23 cellular contexts compared by ENCODE assay signal in the genomic region with DNA sequence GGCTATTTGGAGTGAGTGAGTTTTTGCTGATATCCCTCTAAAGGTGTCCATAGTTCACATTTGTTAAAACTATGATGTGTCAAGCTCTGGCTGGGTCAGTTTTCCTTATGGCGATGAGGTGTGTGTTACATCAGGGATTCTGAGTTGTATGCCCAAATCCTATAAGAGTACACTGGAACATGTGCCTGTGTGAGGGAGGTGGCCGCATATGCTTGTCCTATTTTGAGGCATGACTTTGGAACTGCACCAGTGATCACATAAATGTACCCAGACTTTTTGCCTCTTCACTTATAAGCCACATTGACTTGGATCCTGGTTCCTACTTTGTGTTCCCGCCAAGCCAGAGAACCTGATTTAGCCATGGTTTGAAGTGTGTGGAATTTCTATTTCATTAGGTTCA.
A peak's percentile ranks its signal among the peaks of the same experiment; 100 is the strongest.
DNase-seq lines count a peak whose midpoint lies in the region; ATAC-seq and TF ChIP-seq lines count a peak whose summit lies in the region.
"Had no signal": no experiment of that assay in that cellular context is flagged by ENCODE, and none has a peak within 500 bp of the region (broad histone marks: within the 10 kb centered on the region; RNA-seq: fewer than 3 reads in every experiment).

No MANE protein-coding gene starts in this region.

- H3K4me1 Mint-ChIP-seq in natural killer cell treated with Interleukin-12 subunit alpha and Interleukin-12 subunit beta and Interleukin-15 and Interleukin-18, amount 100 ng/mL, for 72 hours (ENCODE audit: low read depth in 2 of 2): no peaks in the 10 kb centered on the region
- H3K4me1 Mint-ChIP-seq: CD14-positive monocyte; CD4-positive, alpha-beta memory T cell; CD4-positive, CD25-positive, alpha-beta regulatory T cell; CD8-positive, alpha-beta memory T cell had no signal

- TF ChIP-seq EP300 in esophagus muscularis mucosa (IDR thresholded peaks at IDR 0.05): no peak

- H3K4me3 ChIP-seq in esophagus muscularis mucosa: no peak overlapping the region
- H3K4me3 ChIP-seq in ascending aorta: no peak overlapping the region
- H3K4me3 ChIP-seq: BLaER1, GM12878 had no signal

- no peak for ATAC-seq in GM21825 (IDR thresholded peaks at IDR 0.05; ENCODE audit: unreplicated experiment)
- no peak for ATAC-seq in natural killer cell treated with Interleukin-12 subunit alpha and Interleukin-12 subunit beta and Interleukin-15 and Interleukin-18, amount 100 ng/mL, for 72 hours
- ATAC-seq: GM12878 had no signal

- intact Hi-C loops in esophagus muscularis mucosa (cut with DNase I): no loop called here
- intact Hi-C loops in ascending aorta (cut with DNase I): no loop called here

- no peaks in the 10 kb centered on the region for H3K9me3 ChIP-seq in esophagus muscularis mucosa
- no peaks in the 10 kb centered on the region for H3K9me3 ChIP-seq in ascending aorta
- H3K9me3 ChIP-seq: BE2C, BLaER1 had no signal

- no peak for TF ChIP-seq CTCF in esophagus muscularis mucosa (IDR thresholded peaks at IDR 0.05)
- no peak for TF ChIP-seq CTCF in ascending aorta (IDR thresholded peaks at IDR 0.05)

- peaks cover under 1 to 5% of the 10 kb centered on the region in 2 donors for H3K27me3 Mint-ChIP-seq in natural killer cell treated with Interleukin-12 subunit alpha and Interleukin-12 subunit beta and Interleukin-15 and Interleukin-18, amount 100 ng/mL, for 72 hours
- H3K27me3 Mint-ChIP-seq: CD4-positive, alpha-beta memory T cell; CD4-positive, CD25-positive, alpha-beta regulatory T cell; CD8-positive, alpha-beta memory T cell had no signal

- no peak overlapping the region for H3K4me3 Mint-ChIP-seq in natural killer cell treated with Interleukin-12 subunit alpha and Interleukin-12 subunit beta and Interleukin-15 and Interleukin-18, amount 100 ng/mL, for 72 hours
- H3K4me3 Mint-ChIP-seq: CD14-positive monocyte; CD4-positive, alpha-beta memory T cell; CD4-positive, CD25-positive, alpha-beta regulatory T cell; CD8-positive, alpha-beta memory T cell had no signal

- H3K27me3 ChIP-seq in esophagus muscularis mucosa (no peaks in the 10 kb centered on the region), ascending aorta (no peaks in the 10 kb centered on the region)
- H3K27me3 ChIP-seq: BE2C, BLaER1 had no signal

- H3K36me3 ChIP-seq in esophagus muscularis mucosa (no peaks in the 10 kb centered on the region), ascending aorta (no peaks in the 10 kb centered on the region)
- H3K36me3 ChIP-seq: BE2C, BLaER1 had no signal

- peak; percentile 87 for DNase-seq in esophagus muscularis mucosa (ENCODE audit: extremely low spot score)
- DNase-seq in occipital lobe (lab: John Stamatoyannopoulos, UW): peak; percentile 6
- peak; percentile 38 for DNase-seq in superior temporal gyrus (ENCODE audit: extremely low spot score)
- no peak for DNase-seq in natural killer cell treated with Interleukin-12 subunit alpha and Interleukin-12 subunit beta and Interleukin-15 and Interleukin-18, amount 100 ng/mL, for 72 hours (ENCODE audit: low spot score)
- no peak for DNase-seq in ascending aorta (ENCODE audit: low spot score in 2 of 2)
- DNase-seq: 8988T; ACHN; BE2C; C1 segment of cervical spinal cord; CD4-positive, alpha-beta memory T cell; CD4-positive, CD25-positive, alpha-beta regulatory T cell; CD8-positive, alpha-beta memory T cell; COR-L47; DMS 273 treated with DMSO at 0.1 percent for 48 hours; DMS153; DMS53; DND-41; EL; GDM1 had no signal

- H3K36me3 Mint-ChIP-seq in natural killer cell treated with Interleukin-12 subunit alpha and Interleukin-12 subunit beta and Interleukin-15 and Interleukin-18, amount 100 ng/mL, for 72 hours: no peaks in the 10 kb centered on the region
- H3K36me3 Mint-ChIP-seq: CD14-positive monocyte; CD4-positive, alpha-beta memory T cell; CD4-positive, CD25-positive, alpha-beta regulatory T cell had no signal

- no peak for TF ChIP-seq POLR2A in esophagus muscularis mucosa (IDR thresholded peaks at IDR 0.05; ENCODE audit: low read depth)

- H3K27ac Mint-ChIP-seq in natural killer cell treated with Interleukin-12 subunit alpha and Interleukin-12 subunit beta and Interleukin-15 and Interleukin-18, amount 100 ng/mL, for 72 hours: no peak overlapping the region
- H3K27ac Mint-ChIP-seq: CD14-positive monocyte; CD4-positive, alpha-beta memory T cell; CD4-positive, CD25-positive, alpha-beta regulatory T cell; CD8-positive, alpha-beta memory T cell had no signal

- no peak overlapping the region for H3K27ac ChIP-seq in esophagus muscularis mucosa (replicated peaks in 1 of 4)
- H3K27ac ChIP-seq in ascending aorta: no peak overlapping the region
- H3K27ac ChIP-seq: BLaER1 had no signal

- H3K4me1 ChIP-seq in esophagus muscularis mucosa (no peaks in the 10 kb centered on the region), ascending aorta (no peaks in the 10 kb centered on the region)
- H3K4me1 ChIP-seq: BLaER1 had no signal

- 95% methylated on average over 3 of the region's 3 CpGs for WGBS in esophagus muscularis mucosa

- no peaks in the 10 kb centered on the region for H3K9me3 Mint-ChIP-seq in natural killer cell treated with Interleukin-12 subunit alpha and Interleukin-12 subunit beta and Interleukin-15 and Interleukin-18, amount 100 ng/mL, for 72 hours

Comparison
In these comparisons a context has a peak if more than half of its experiments do, and no peak if none do; other contexts are left out.
1. DNase-seq: peak in esophagus muscularis mucosa (single experiment), occipital lobe (single experiment) and superior temporal gyrus (single experiment); none in natural killer cell treated with Interleukin-12 subunit alpha and Interleukin-12 subunit beta and Interleukin-15 and Interleukin-18, amount 100 ng/mL, for 72 hours (single experiment) and ascending aorta (0 of 2).